1 cellular context compared by ENCODE assay signal in genomic region chr12:57759360-57759980, GRCh38.
TF ChIP-seq lines count a peak whose summit lies in the region.

No MANE protein-coding gene starts in this region.

TF ChIP-seq in K562, 482 proteins besides CTCF, POLR2A, EP300 and RAD21:
- no peak for TF ChIP-seq NFE2L1 (tag; IDR thresholded peaks at IDR 0.05; ENCODE audit: borderline replicate concordance, low read depth)
- no peak for TF ChIP-seq CBX2 (IDR thresholded peaks at IDR 0.05; ENCODE audit: insufficient read depth, low read length, poor library complexity, severe bottlenecking)
- no peak for TF ChIP-seq NR1H2 (CRISPR knock-in tag; IDR thresholded peaks at IDR 0.05)
- 0 out of 2 replicates have a peak, but pooled peaks have one; percentile 23 for TF ChIP-seq JUND (IDR thresholded peaks at IDR 0.05; ENCODE audit: borderline replicate concordance, low read depth, low read length)
- no peak for TF ChIP-seq JUND (tag; IDR thresholded peaks at IDR 0.05; ENCODE audit: borderline replicate concordance, low read depth, low read length)
TF ChIP-seq in K562: peak in this region for 1.
